Comparison of ENCODE assay signal across 8 cellular contexts in genomic region chr3:9792405-9793160, GRCh38. TPM values are rescaled to one million over a fixed set of nuclear protein-coding genes. Genes with fewer than 3 reads are reported as not detected.
DNase-seq lines count a peak whose midpoint lies in the region; ATAC-seq and TF ChIP-seq lines count a peak whose summit lies in the region.

ARPC4 (plus strand) TSS chr3:9793082; CDS start chr3:9793122, 40 bp downstream.
A gene with protein sequence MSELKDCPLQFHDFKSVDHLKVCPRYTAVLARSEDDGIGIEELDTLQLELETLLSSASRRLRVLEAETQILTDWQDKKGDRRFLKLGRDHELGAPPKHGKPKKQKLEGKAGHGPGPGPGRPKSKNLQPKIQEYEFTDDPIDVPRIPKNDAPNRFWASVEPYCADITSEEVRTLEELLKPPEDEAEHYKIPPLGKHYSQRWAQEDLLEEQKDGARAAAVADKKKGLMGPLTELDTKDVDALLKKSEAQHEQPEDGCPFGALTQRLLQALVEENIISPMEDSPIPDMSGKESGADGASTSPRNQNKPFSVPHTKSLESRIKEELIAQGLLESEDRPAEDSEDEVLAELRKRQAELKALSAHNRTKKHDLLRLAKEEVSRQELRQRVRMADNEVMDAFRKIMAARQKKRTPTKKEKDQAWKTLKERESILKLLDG (minus strand): TSS chr3:9792473. CDS start chr3:9791466, 1,007 bp downstream.

- H3K9me3 Mint-ChIP-seq in activated CD4-positive, alpha-beta T cell treated with anti-CD3 and anti-CD28 coated beads for 36 hours (ENCODE audit: low read depth): no peaks in the 10 kb centered on the region
- no peaks in the 10 kb centered on the region for H3K9me3 Mint-ChIP-seq in chondrocyte (ENCODE audit: low read depth)

- H3K9me3 ChIP-seq in BE2C: no peaks in the 10 kb centered on the region

- no peaks in the 10 kb centered on the region for H3K27me3 Mint-ChIP-seq in activated CD4-positive, alpha-beta T cell treated with anti-CD3 and anti-CD28 coated beads for 36 hours
- no peaks in the 10 kb centered on the region for H3K27me3 Mint-ChIP-seq in chondrocyte (ENCODE audit: low read depth)

- intact Hi-C loops in activated CD4-positive, alpha-beta T cell treated with anti-CD3 and anti-CD28 coated beads for 36 hours (cut with DNase I, micrococcal nuclease): loop anchor here (1.0 to 5.0 kb wide), 21 partner anchors 14 to 1850 kb away; partner anchors contain the start of genes BRPF1 (in 2 of the 2), JAGN1 (in 2 of the 2), MTMR14 (in 2 of the 2) and SETD5 (in 2 of the 2)

- CTCF ChIA-PET in activated CD4-positive, alpha-beta T cell treated with anti-CD3 and anti-CD28 coated beads for 36 hours (lab: Charles Lee): interaction anchor here (0.6 to 2.0 kb wide), 11 partner anchors 11 to 439 kb away, joined by 3 to 11 read pairs (median 5); partner anchors contain the start of gene BRPF1

- H3K36me3 ChIP-seq in BE2C: no peaks in the 10 kb centered on the region; the same call in 1 of the 2 replicates

- peak; percentile 62 for ATAC-seq in HG03457 (IDR thresholded peaks at IDR 0.05; ENCODE audit: unreplicated experiment)
- peak; percentile 79 for ATAC-seq in activated CD4-positive, alpha-beta T cell treated with anti-CD3 and anti-CD28 coated beads for 36 hours

- TF ChIP-seq CTCF in BE2C (IDR thresholded peaks at IDR 0.05; ENCODE audit: low read depth, low read length) (no peak), chondrocyte (IDR thresholded peaks at IDR 0.05) (peak; percentile 8)

- H3K27me3 ChIP-seq in BE2C: no peaks in the 10 kb centered on the region

- H3K27ac Mint-ChIP-seq in activated CD4-positive, alpha-beta T cell treated with anti-CD3 and anti-CD28 coated beads for 36 hours: peak within 1 kb of the TSS; percentile 100
- H3K27ac Mint-ChIP-seq in chondrocyte (ENCODE audit: unreplicated experiment): peak within 1 kb of the TSS; percentile 100

- peaks cover 67% of the 10 kb centered on the region for H3K36me3 Mint-ChIP-seq in activated CD4-positive, alpha-beta T cell treated with anti-CD3 and anti-CD28 coated beads for 36 hours (ENCODE audit: low read depth)
- peaks cover 16% of the 10 kb centered on the region for H3K36me3 Mint-ChIP-seq in chondrocyte (ENCODE audit: low read depth)

- H3K4me1 Mint-ChIP-seq in activated CD4-positive, alpha-beta T cell treated with anti-CD3 and anti-CD28 coated beads for 36 hours: peaks cover 73% of the 10 kb centered on the region
- H3K4me1 Mint-ChIP-seq in chondrocyte (ENCODE audit: low read depth): peaks cover 38% of the 10 kb centered on the region

- no peaks in the 10 kb centered on the region for H3K4me1 ChIP-seq in BE2C

- DNase-seq in BE2C: peak; percentile 85
- DNase-seq in GM19240 (ENCODE audit: insufficient read length, low spot score): peak; percentile 79
- DNase-seq in NCI-H524 (lab: John Stamatoyannopoulos, UW): peak; percentile 92 to 94
- peak; percentile 95 for DNase-seq in activated CD4-positive, alpha-beta T cell treated with anti-CD3 and anti-CD28 coated beads for 36 hours
- peak; percentile 96 for DNase-seq in chondrocyte (ENCODE audit: low spot score)
- DNase-seq in kidney glomerular epithelial cell (lab: John Stamatoyannopoulos, UW): peak; percentile 91
- DNase-seq in stimulated activated CD4-positive, alpha-beta T cell treated with anti-CD3 and anti-CD28 coated beads, Interleukin-15, amount 100 ng/mL, for 48 hours (ENCODE audit: low read depth in 2 of 2): peak; percentile 84 to 90

- peak within 1 kb of the TSS; percentile 75 for H3K4me3 ChIP-seq in BE2C (ENCODE audit: low read depth, low read length)

- POLR2A ChIA-PET in activated CD4-positive, alpha-beta T cell treated with anti-CD3 and anti-CD28 coated beads for 36 hours (lab: Charles Lee): interaction anchor here (0.6 to 1.5 kb wide), 11 partner anchors 10 to 430 kb away, joined by 3 to 13 read pairs (median 5); partner anchors contain the start of genes CAMK1, EMC3, OGG1 and THUMPD3

- H3K4me3 Mint-ChIP-seq in activated CD4-positive, alpha-beta T cell treated with anti-CD3 and anti-CD28 coated beads for 36 hours: peak within 1 kb of the TSS; percentile 99
- H3K4me3 Mint-ChIP-seq in chondrocyte (ENCODE audit: unreplicated experiment): peak within 1 kb of the TSS; percentile 94

RNA-seq across cellular contexts. Expression of gene ARPC4, which starts in this region (rescaled TPM):
- 102 TPM for polyA plus RNA-seq in BE2C (2012; ENCODE audit: insufficient read depth, insufficient read length, low read depth)
- total RNA-seq in activated CD4-positive, alpha-beta T cell treated with anti-CD3 and anti-CD28 coated beads for 36 hours: 100 to 1,000 TPM; 164 to 231 TPM
- 150 to 179 TPM (median 177 TPM) in 3 replicates for total RNA-seq in chondrocyte

RNA-seq across cellular contexts. Expression of the second gene that starts in this region (rescaled TPM):
- 25.9 TPM for polyA plus RNA-seq in BE2C (2012; ENCODE audit: insufficient read depth, insufficient read length, low read depth)
- 10 to 100 TPM; 80.7 to 96.4 TPM for total RNA-seq in activated CD4-positive, alpha-beta T cell treated with anti-CD3 and anti-CD28 coated beads for 36 hours
- 42.2 to 69.9 TPM (median 69.6 TPM) in 3 replicates for total RNA-seq in chondrocyte

Comparison
In these comparisons a context has a peak if more than half of its experiments do, and no peak if none do; other contexts are left out.
1. Peak in every context shown above with its lines: DNase-seq, ATAC-seq and H3K4me3 ChIP-seq.